21 cellular contexts compared by ENCODE assay signal in the genomic region with DNA sequence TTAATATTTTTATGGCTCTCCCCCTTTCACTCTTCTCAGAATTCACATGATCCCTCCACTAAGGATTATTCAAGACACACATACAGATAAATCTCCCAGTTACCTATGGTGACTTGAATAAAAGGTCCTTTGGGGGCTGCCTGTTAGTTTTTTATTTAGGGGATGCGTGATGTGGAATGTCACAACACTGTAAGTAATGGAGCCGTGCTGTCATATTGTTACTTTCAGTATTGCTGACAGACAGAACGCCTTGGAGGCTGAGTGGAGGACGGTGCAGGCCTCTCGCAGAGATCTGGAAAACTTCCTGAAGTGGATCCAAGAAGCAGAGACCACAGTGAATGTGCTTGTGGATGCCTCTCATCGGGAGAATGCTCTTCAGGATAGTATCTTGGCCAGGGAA.
"Had no signal": no experiment of that assay in that cellular context is flagged by ENCODE, and none has a peak within 500 bp of the region (broad histone marks: within the 10 kb centered on the region; RNA-seq: fewer than 3 reads in every experiment).

No MANE protein-coding gene starts in this region.

- H3K27ac ChIP-seq: esophagus muscularis mucosa, gastroesophageal sphincter, heart right ventricle, neutrophil, SK-N-MC, transverse colon, vagina had no signal

- H3K9me3 ChIP-seq: esophagus muscularis mucosa, gastroesophageal sphincter, heart right ventricle, neutrophil, transverse colon, vagina had no signal

- DNase-seq: activated CD4-positive, alpha-beta T cell treated with anti-CD3 and anti-CD28 coated beads, Interleukin-2, amount 50 U/mL, for 1 hour; activated CD4-positive, CD25-positive, alpha-beta regulatory T cell; activated gamma-delta T cell; activated T-cell treated with anti-CD3 and anti-CD28 coated beads, Interleukin-2, amount 50 U/mL, for 24 hours; dermis blood vessel endothelial cell; effector memory CD4-positive, alpha-beta T cell; heart right ventricle; kidney glomerular epithelial cell; left ventricle myocardium superior; stimulated activated CD8-positive, alpha-beta memory T cell treated with anti-CD3 and anti-CD28 coated beads, Interleukin-4, amount 100 ng/mL, for 48 hours; stimulated activated naive CD4-positive, alpha-beta T cell treated with Interleukin-2 at 50 U/mL for 16 hours; substantia nigra; transverse colon had no signal

- H3K27me3 Mint-ChIP-seq: activated naive CD4-positive, alpha-beta T cell treated with anti-CD3 and anti-CD28 coated beads, Interleukin-2, amount 50 U/mL, for 24 hours; activated T-cell treated with anti-CD3 and anti-CD28 coated beads, Interleukin-2, amount 50 U/mL, for 24 hours had no signal

- ATAC-seq: gastroesophageal sphincter, heart right ventricle, left ventricle myocardium superior had no signal

- FAIRE-seq: bronchial epithelial cell, endothelial cell of umbilical vein had no signal

- H3K4me3 ChIP-seq: esophagus muscularis mucosa, gastroesophageal sphincter, heart right ventricle, SK-N-MC, transverse colon, vagina had no signal

- H3K4me3 Mint-ChIP-seq: activated naive CD4-positive, alpha-beta T cell treated with anti-CD3 and anti-CD28 coated beads, Interleukin-2, amount 50 U/mL, for 24 hours; activated T-cell treated with anti-CD3 and anti-CD28 coated beads, Interleukin-2, amount 50 U/mL, for 24 hours had no signal

- H3K4me1 ChIP-seq: vagina had no signal

- H3K27me3 ChIP-seq: esophagus muscularis mucosa, gastroesophageal sphincter, heart right ventricle, neutrophil, transverse colon, vagina had no signal

- H3K9me3 Mint-ChIP-seq: activated naive CD4-positive, alpha-beta T cell treated with anti-CD3 and anti-CD28 coated beads, Interleukin-2, amount 50 U/mL, for 24 hours had no signal

- H3K27ac Mint-ChIP-seq: activated naive CD4-positive, alpha-beta T cell treated with anti-CD3 and anti-CD28 coated beads, Interleukin-2, amount 50 U/mL, for 24 hours; activated T-cell treated with anti-CD3 and anti-CD28 coated beads, Interleukin-2, amount 50 U/mL, for 24 hours had no signal
